9 cellular contexts compared by ENCODE assay signal in genomic region chr17:45197555-45198334, GRCh38. TPM values are rescaled to one million over a fixed set of nuclear protein-coding genes. Genes with fewer than 3 reads are reported as not detected.
DNase-seq lines count a peak whose midpoint lies in the region; ATAC-seq, FAIRE-seq and TF ChIP-seq lines count a peak whose summit lies in the region.
"Had no signal": no experiment of that assay in that cellular context is flagged by ENCODE, and none has a peak within 500 bp of the region (broad histone marks: within the 10 kb centered on the region; RNA-seq: fewer than 3 reads in every experiment).

No MANE protein-coding gene starts in this region.

- H3K4me2 ChIP-seq in BLaER1 treated with 17β-estradiol and CSF1 and Interleukin-3, amounts not matched to agents 10 nM and 100 nM: peak overlapping the region; percentile 64 to 82 (median 75)
- H3K4me2 ChIP-seq in KMS-11: peak overlapping the region; percentile 7; the same call in 1 of the 2 replicates

- H3K4me1 ChIP-seq in BLaER1 treated with 17β-estradiol and CSF1 and Interleukin-3, amounts not matched to agents 10 nM and 100 nM: peaks cover 51 to 68% (median 61%) of the 10 kb centered on the region in 10 experiments
- H3K4me1 ChIP-seq in KMS-11 (ENCODE audit: low read depth, poor library complexity, severe bottlenecking): peaks cover 16% of the 10 kb centered on the region

- peak overlapping the region; percentile 36 to 95 (median 88); a peak in 21 of 22 replicates for H3K27ac ChIP-seq in BLaER1 treated with 17β-estradiol and CSF1 and Interleukin-3, amounts not matched to agents 10 nM and 100 nM
- no peak overlapping the region for H3K27ac ChIP-seq in KMS-11

- no peaks in the 10 kb centered on the region for H3K4me1 Mint-ChIP-seq in activated T-helper 17 cell treated with anti-CD3 and anti-CD28 coated beads, Interleukin-2, amount 50 U/mL, for 72 hours
- peaks cover 39% of the 10 kb centered on the region for H3K4me1 Mint-ChIP-seq in nephron progenitor cell

- peaks cover 0 to 4% (median 0%) of the 10 kb centered on the region in 11 experiments; a peak in 1 of 22 replicates for H3K9me3 ChIP-seq in BLaER1 treated with 17β-estradiol and CSF1 and Interleukin-3, amounts not matched to agents 10 nM and 100 nM (replicated peaks in 1 of 11)

- H3K36me3 Mint-ChIP-seq in activated T-helper 17 cell treated with anti-CD3 and anti-CD28 coated beads, Interleukin-2, amount 50 U/mL, for 72 hours (ENCODE audit: low read depth): no peaks in the 10 kb centered on the region
- no peaks in the 10 kb centered on the region for H3K36me3 Mint-ChIP-seq in nephron progenitor cell (ENCODE audit: low read depth)

- FAIRE-seq in RCC 7860 (lab: Jason Lieb, UNC): no peak

- peak overlapping the region; percentile 52 to 83 (median 77); a peak in 21 of 22 replicates for H3K9ac ChIP-seq in BLaER1 treated with 17β-estradiol and CSF1 and Interleukin-3, amounts not matched to agents 10 nM and 100 nM
- H3K9ac ChIP-seq in KMS-11: no peak overlapping the region

- H3K27ac Mint-ChIP-seq in activated T-helper 17 cell treated with anti-CD3 and anti-CD28 coated beads, Interleukin-2, amount 50 U/mL, for 72 hours: no peak overlapping the region
- H3K27ac Mint-ChIP-seq in nephron progenitor cell: peak overlapping the region; percentile 95
- H3K27ac Mint-ChIP-seq: T-helper 1 cell treated with Interleukin-12 subunit alpha and Interleukin-12 subunit beta and Interleukin-4 antibody, amounts not matched to agents 30 μg/mL and 1 μg/mL, for 36 hours had no signal

- DNase-seq in RCC 7860 (ENCODE audit: low spot score): peak; percentile 83
- peak; percentile 88 for DNase-seq in fibroblast of pulmonary artery (ENCODE audit: low read depth)
- peak; percentile 99 for DNase-seq in nephron progenitor cell
- peak; percentile 80 for DNase-seq in stimulated activated naive CD4-positive, alpha-beta T cell treated with Interleukin-2 at 50 U/mL for 16 hours (lab: John Stamatoyannopoulos, UW)

- peak overlapping the region; percentile 55 for H2AFZ ChIP-seq in KMS-11 (ENCODE audit: low read depth)

- no peaks in the 10 kb centered on the region for H3K9me3 Mint-ChIP-seq in activated T-helper 17 cell treated with anti-CD3 and anti-CD28 coated beads, Interleukin-2, amount 50 U/mL, for 72 hours
- no peaks in the 10 kb centered on the region for H3K9me3 Mint-ChIP-seq in nephron progenitor cell
- H3K9me3 Mint-ChIP-seq: T-helper 1 cell treated with Interleukin-12 subunit alpha and Interleukin-12 subunit beta and Interleukin-4 antibody, amounts not matched to agents 30 μg/mL and 1 μg/mL, for 36 hours had no signal

- peak; percentile 75 for ATAC-seq in GM19455 (IDR thresholded peaks at IDR 0.05; ENCODE audit: unreplicated experiment)
- ATAC-seq in activated T-helper 17 cell treated with anti-CD3 and anti-CD28 coated beads, Interleukin-2, amount 50 U/mL, for 72 hours (replicated peaks): peak; percentile 100

- H3K27me3 ChIP-seq in BLaER1 treated with 17β-estradiol and CSF1 and Interleukin-3, amounts not matched to agents 10 nM and 100 nM: no peaks in the 10 kb centered on the region
- no peaks in the 10 kb centered on the region for H3K27me3 ChIP-seq in KMS-11 (ENCODE audit: insufficient read depth, low read depth)

- H3K36me3 ChIP-seq in BLaER1 treated with 17β-estradiol and CSF1 and Interleukin-3, amounts not matched to agents 10 nM and 100 nM: no peaks in the 10 kb centered on the region
- H3K36me3 ChIP-seq in KMS-11 (ENCODE audit: insufficient read depth): no peaks in the 10 kb centered on the region

- H3K27me3 Mint-ChIP-seq in activated T-helper 17 cell treated with anti-CD3 and anti-CD28 coated beads, Interleukin-2, amount 50 U/mL, for 72 hours: no peaks in the 10 kb centered on the region
- H3K27me3 Mint-ChIP-seq in nephron progenitor cell (ENCODE audit: low read depth, poor library complexity): no peaks in the 10 kb centered on the region

- H3K79me2 ChIP-seq in KMS-11 (ENCODE audit: insufficient read depth, low read depth): no peaks in the 10 kb centered on the region

- peak; percentile 98 for TF ChIP-seq CTCF in KMS-11 (conservative IDR thresholded peaks at IDR 0.05; ENCODE audit: low read depth, low read length)
- peak; percentile 93 for TF ChIP-seq CTCF in fibroblast of pulmonary artery (IDR thresholded peaks at IDR 0.05; ENCODE audit: low read length, missing control alignments)
- peak; percentile 99 for TF ChIP-seq CTCF in nephron progenitor cell (IDR thresholded peaks at IDR 0.05)

- no peaks in the 10 kb centered on the region for H4K20me1 ChIP-seq in BLaER1 treated with 17β-estradiol and CSF1 and Interleukin-3, amounts not matched to agents 10 nM and 100 nM
- H4K20me1 ChIP-seq in KMS-11 (ENCODE audit: insufficient read depth): no peaks in the 10 kb centered on the region

- H3K4me3 ChIP-seq in BLaER1 treated with 17β-estradiol and CSF1 and Interleukin-3, amounts not matched to agents 10 nM and 100 nM: peak overlapping the region in 5 of 10 experiments; percentile 2 to 39 (median 16); a peak in 7 of 20 replicates
- no peak overlapping the region for H3K4me3 ChIP-seq in KMS-11 (IDR thresholded peaks at IDR 0.05; ENCODE audit: insufficient read depth, low read depth, low read length)
- no peak overlapping the region for H3K4me3 ChIP-seq in fibroblast of pulmonary artery (replicated peaks; ENCODE audit: low read depth, low read length)

- H3K4me3 Mint-ChIP-seq in activated T-helper 17 cell treated with anti-CD3 and anti-CD28 coated beads, Interleukin-2, amount 50 U/mL, for 72 hours: no peak overlapping the region
- no peak overlapping the region for H3K4me3 Mint-ChIP-seq in nephron progenitor cell
- H3K4me3 Mint-ChIP-seq: T-helper 1 cell treated with Interleukin-12 subunit alpha and Interleukin-12 subunit beta and Interleukin-4 antibody, amounts not matched to agents 30 μg/mL and 1 μg/mL, for 36 hours had no signal

RNA-seq across cellular contexts. Expression of gene FMNL1, which starts 23.9 kb away (rescaled TPM):
- 100 to 1,000 TPM; 262 to 496 TPM for total RNA-seq in activated T-helper 17 cell treated with anti-CD3 and anti-CD28 coated beads, Interleukin-2, amount 50 U/mL, for 72 hours

RNA-seq across cellular contexts. Expression of gene HEXIM2, which starts 36.1 kb away (rescaled TPM):
- 1 to 10 TPM; 6.1 to 8.5 TPM for total RNA-seq in activated T-helper 17 cell treated with anti-CD3 and anti-CD28 coated beads, Interleukin-2, amount 50 U/mL, for 72 hours

RNA-seq across cellular contexts. Expression of gene HEXIM1, which starts 49.5 kb away (rescaled TPM):
- 10 to 100 TPM; 45.9 to 66.4 TPM for total RNA-seq in activated T-helper 17 cell treated with anti-CD3 and anti-CD28 coated beads, Interleukin-2, amount 50 U/mL, for 72 hours
